In genomic region chr2:78281164-78281563, GRCh38 we compare ENCODE assay signal across 22 cellular contexts.
"Had no signal": no experiment of that assay in that cellular context is flagged by ENCODE, and none has a peak within 500 bp of the region (broad histone marks: within the 10 kb centered on the region; RNA-seq: fewer than 3 reads in every experiment).

No MANE protein-coding gene starts in this region.

- H3K4me3 ChIP-seq: SK-N-MC had no signal

- H3K27ac ChIP-seq: SK-N-MC, VCaP had no signal

- ATAC-seq: activated naive CD4-positive, alpha-beta T cell treated with anti-CD3 and anti-CD28 coated beads, Interleukin-2, amount 50 U/mL, for 72 hours; activated T-cell treated with anti-CD3 and anti-CD28 coated beads, Interleukin-2, amount 50 U/mL, for 4 hours; Panc1; Right ventricle myocardium inferior; T-cell had no signal

- DNase-seq: activated CD4-positive, alpha-beta memory T cell treated with anti-CD3 and anti-CD28 coated beads for 36 hours; activated CD4-positive, alpha-beta T cell treated with anti-CD3 and anti-CD28 coated beads, Interleukin-2, amount 10 ng/mL, durations not matched to agents 7 days and 5 days; activated CD4-positive, CD25-positive, alpha-beta regulatory T cell; activated CD8-positive, alpha-beta memory T cell treated with anti-CD3 and anti-CD28 coated beads for 24 hours; activated effector memory CD4-positive, alpha-beta T cell treated with anti-CD3 and anti-CD28 coated beads, Interleukin-2, amount 50 U/mL, for 16 hours; activated naive CD4-positive, alpha-beta T cell treated with Interleukin-2 at 50 U/mL for 16 hours; activated T-cell treated with anti-CD3 and anti-CD28 coated beads, Interleukin-2, amount 50 U/mL, for 4 hours; amygdala; NCI-H1048; NCI-H146; NCI-H187 treated with DMSO at 0.1 percent for 48 hours; NCI-H2081 treated with DMSO at 0.1 percent for 48 hours; NCI-H446; NCI-H524; OCI-M1; RPMI8226; T-cell had no signal
